27 cellular contexts compared by ENCODE assay signal in the genomic region with DNA sequence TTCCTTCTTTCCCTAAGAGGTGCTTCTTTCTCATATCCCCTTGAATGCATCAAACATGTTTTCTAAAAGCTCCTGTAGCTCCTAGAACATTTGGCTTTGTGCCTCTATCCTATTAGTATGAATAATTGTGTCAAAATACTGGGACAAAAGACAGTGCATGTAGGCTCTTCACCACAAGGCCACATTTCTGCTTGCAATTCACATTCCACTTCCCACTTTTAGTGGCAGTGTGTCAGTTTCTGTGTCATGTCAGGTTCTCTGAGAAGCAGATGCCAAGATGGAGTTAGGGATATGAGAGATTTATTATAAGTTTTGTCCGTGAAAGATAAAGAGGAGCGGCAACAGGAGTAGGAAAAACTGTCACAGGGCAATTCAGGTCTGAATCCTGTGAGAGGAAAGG.
"Had no signal": no experiment of that assay in that cellular context is flagged by ENCODE, and none has a peak within 500 bp of the region (broad histone marks: within the 10 kb centered on the region; RNA-seq: fewer than 3 reads in every experiment).

No MANE protein-coding gene starts in this region.

- FAIRE-seq: endothelial cell of umbilical vein, kidney had no signal

- DNase-seq: activated CD4-positive, alpha-beta T cell treated with anti-CD3 and anti-CD28 coated beads for 48 hours; activated CD4-positive, alpha-beta T cell treated with anti-CD3 and anti-CD28 coated beads, Interleukin-2, amount 50 U/mL, for 48 hours; activated CD8-positive, alpha-beta memory T cell treated with anti-CD3 and anti-CD28 coated beads for 24 hours; activated gamma-delta T cell; activated naive CD4-positive, alpha-beta T cell treated with anti-CD3 and anti-CD28 coated beads, Interleukin-2, amount 10 ng/mL, durations not matched to agents 7 days and 5 days; activated naive CD8-positive, alpha-beta T cell treated with anti-CD3 and anti-CD28 coated beads, Interleukin-2, amount 10 ng/mL, durations not matched to agents 7 days and 5 days; activated T-cell treated with anti-CD3 and anti-CD28 coated beads, Interleukin-2, amount 50 U/mL, for 24 hours; heart left ventricle; immature natural killer cell; kidney; left colon; mesenchymal stem cell; natural killer cell; occipital lobe; posterior cingulate gyrus; spleen; stimulated activated naive CD4-positive, alpha-beta T cell; WERI-Rb-1 had no signal

- H3K27me3 ChIP-seq: ascending aorta, cardiac muscle cell, heart left ventricle, neural progenitor cell, spleen, suprapubic skin, tibial nerve had no signal

- H3K9me3 ChIP-seq: ascending aorta, spleen, suprapubic skin, tibial nerve had no signal

- H3K36me3 ChIP-seq: ascending aorta, cardiac muscle cell, heart left ventricle, neural progenitor cell, spleen, suprapubic skin, tibial nerve, WERI-Rb-1 had no signal

- H3K4me2 ChIP-seq: neural progenitor cell had no signal

- H3K4me3 ChIP-seq: ascending aorta, cardiac muscle cell, coronary artery, heart left ventricle, neural progenitor cell, spleen, suprapubic skin, tibial nerve had no signal

- H3K27ac ChIP-seq: ascending aorta, cardiac muscle cell, coronary artery, neural progenitor cell, suprapubic skin, tibial nerve, WERI-Rb-1 had no signal

- H2AFZ ChIP-seq: neural progenitor cell had no signal

- H3K9ac ChIP-seq: neural progenitor cell had no signal

- H3K4me1 ChIP-seq: ascending aorta, neural progenitor cell, suprapubic skin, tibial nerve had no signal

- ATAC-seq: activated CD4-positive, CD25-positive, alpha-beta regulatory T cell treated with anti-CD3 and anti-CD28 coated beads, Interleukin-2, amount 50 U/mL, for 24 hours; heart left ventricle; left colon; natural killer cell; right cardiac atrium had no signal
